Comparison of ENCODE assay signal across 13 cellular contexts in the genomic region with DNA sequence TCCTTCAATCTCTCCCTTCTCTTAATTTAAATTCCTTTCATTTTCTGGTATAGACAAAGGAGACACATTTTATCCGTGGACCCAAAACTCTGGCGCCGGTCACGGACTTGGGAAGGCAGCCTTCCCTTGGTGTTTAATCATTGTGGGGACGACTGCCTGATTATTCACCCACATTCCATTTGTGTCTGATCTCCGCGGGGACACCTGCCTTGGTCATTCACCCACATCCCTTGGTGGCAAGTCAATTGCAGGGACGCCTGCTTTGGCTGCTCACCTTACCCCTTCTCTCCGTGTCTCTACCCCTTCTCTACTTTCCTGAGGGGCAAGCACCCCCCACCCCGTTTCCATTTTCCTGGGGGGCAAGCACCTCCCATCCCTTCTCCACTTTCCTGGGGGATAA. TPM values are rescaled to one million over a fixed set of nuclear protein-coding genes. Genes with fewer than 3 reads are reported as not detected.
"Had no signal": no experiment of that assay in that cellular context is flagged by ENCODE, and none has a peak within 500 bp of the region (broad histone marks: within the 10 kb centered on the region; RNA-seq: fewer than 3 reads in every experiment).

No MANE protein-coding gene starts in this region.

RNA-seq across cellular contexts. Expression of gene FUT3, which starts 3.4 kb away (rescaled TPM):
- total RNA-seq: activated B cell treated with CpG ODN at 0.5 μM for 24 hours; activated CD8-positive, alpha-beta T cell treated with anti-CD3 and anti-CD28 coated beads for 36 hours; cardiac septum; dermis blood vessel endothelial cell; endothelial cell of umbilical vein; T-helper 2 cell treated with Interferon-gamma antibody and Interleukin-4, amounts not matched to agents 100 ng/mL and 5 ng/mL, for 36 hours had no signal
- polyA plus RNA-seq: endothelial cell of umbilical vein had no signal

RNA-seq across cellular contexts. Expression of gene FUT6, which starts 8.3 kb away (rescaled TPM):
- total RNA-seq: activated B cell treated with CpG ODN at 0.5 μM for 24 hours; activated CD8-positive, alpha-beta T cell treated with anti-CD3 and anti-CD28 coated beads for 36 hours; activated T-cell treated with anti-CD3 and anti-CD28 coated beads, Interleukin-2, amount 50 U/mL, for 4 hours; activated T-helper 17 cell treated with anti-CD3 and anti-CD28 coated beads, Interleukin-2, amount 50 U/mL, for 72 hours; cardiac septum; cerebellum; dermis blood vessel endothelial cell; endothelial cell of umbilical vein; foreskin keratinocyte; T-helper 2 cell treated with Interferon-gamma antibody and Interleukin-4, amounts not matched to agents 100 ng/mL and 5 ng/mL, for 36 hours had no signal
- polyA plus RNA-seq: endothelial cell of umbilical vein, foreskin keratinocyte had no signal

RNA-seq across cellular contexts. Expression of gene FUT5, which starts 22.5 kb away (rescaled TPM):
- total RNA-seq: activated B cell treated with CpG ODN at 0.5 μM for 24 hours; activated CD8-positive, alpha-beta T cell treated with anti-CD3 and anti-CD28 coated beads for 36 hours; activated T-cell treated with anti-CD3 and anti-CD28 coated beads, Interleukin-2, amount 50 U/mL, for 4 hours; cardiac septum; cerebellum; dermis blood vessel endothelial cell; endothelial cell of umbilical vein; esophagus mucosa; foreskin keratinocyte; gastrocnemius medialis; T-helper 2 cell treated with Interferon-gamma antibody and Interleukin-4, amounts not matched to agents 100 ng/mL and 5 ng/mL, for 36 hours had no signal
- polyA plus RNA-seq: adipose tissue, endothelial cell of umbilical vein, foreskin keratinocyte had no signal

RNA-seq across cellular contexts. Expression of gene NRTN, which starts 43.0 kb away (rescaled TPM):
- total RNA-seq: cerebellum, endothelial cell of umbilical vein, gastrocnemius medialis had no signal
